ENCODE assay signal across 8 cellular contexts in the genomic region with DNA sequence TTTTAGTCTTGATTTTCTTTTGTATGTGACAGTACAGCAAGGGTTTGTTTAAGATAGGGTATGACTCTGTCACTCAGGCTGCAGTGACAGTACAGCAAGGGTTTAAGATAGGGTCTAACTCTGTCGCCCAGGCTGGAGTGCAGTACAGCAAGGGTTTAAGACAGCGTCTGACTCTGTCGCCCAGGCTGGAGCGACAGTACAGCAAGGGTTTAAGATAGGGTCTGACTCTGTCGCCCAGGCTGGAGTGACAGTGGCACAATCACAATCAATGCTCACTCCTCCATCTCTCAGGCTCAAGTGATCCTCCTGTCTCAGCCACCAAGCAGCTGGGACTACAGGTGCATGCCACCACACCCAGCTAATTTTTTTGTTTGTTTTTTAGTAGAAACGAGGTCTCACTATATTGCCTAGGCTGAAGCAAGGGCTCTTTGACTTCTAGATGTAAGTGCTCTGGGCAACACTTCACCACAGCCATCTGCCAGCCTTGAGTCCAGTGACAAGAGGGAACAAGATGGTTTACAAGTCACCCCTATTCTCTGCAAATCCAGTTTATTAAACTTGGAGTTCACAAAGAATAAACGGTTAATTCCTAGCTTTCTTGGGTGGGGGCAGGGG. TPM values are rescaled to one million over a fixed set of nuclear protein-coding genes. Genes with fewer than 3 reads are reported as not detected.
DNase-seq lines count a peak whose midpoint lies in the region; ATAC-seq, FAIRE-seq and TF ChIP-seq lines count a peak whose summit lies in the region.

No MANE protein-coding gene starts in this region.

- H2AFZ ChIP-seq in Karpas-422 (ENCODE audit: low read length), result no peak overlapping the region
- no peak overlapping the region for H2AFZ ChIP-seq in osteoblast (ENCODE audit: low read length)

- H3K9me3 Mint-ChIP-seq in dendritic cell treated with granulocyte-macrophage colony-stimulating factor and Interleukin-4, amounts not matched to agents 40 ng/mL and 50 ng/mL, for 4 days, result no peaks in the 10 kb centered on the region

- H3K27ac ChIP-seq in Karpas-422 (ENCODE audit: low read length) (no peak overlapping the region), osteoblast (ENCODE audit: low read depth, low read length) (peak overlapping the region; percentile 85)

- intact Hi-C loops in dendritic cell treated with granulocyte-macrophage colony-stimulating factor and Interleukin-4, amounts not matched to agents 40 ng/mL and 50 ng/mL, for 4 days (cut with micrococcal nuclease), result loop anchor here (2.0 kb wide), 1 partner anchor 37 kb away; no protein-coding TSS in a partner anchor

- H3K9me3 ChIP-seq in Karpas-422 (ENCODE audit: low read length) (no peaks in the 10 kb centered on the region), osteoblast (ENCODE audit: low read depth, low read length) (no peaks in the 10 kb centered on the region)

- TF ChIP-seq CTCF in osteoblast (IDR thresholded peaks at IDR 0.05; ENCODE audit: extremely low read depth, low read depth, low read length), result no peak

- H3K27me3 ChIP-seq in Karpas-422 (ENCODE audit: low read length), result no peaks in the 10 kb centered on the region
- H3K27me3 ChIP-seq in osteoblast (ENCODE audit: insufficient read depth, low read length), result peaks cover 28% of the 10 kb centered on the region

- peaks cover 34% of the 10 kb centered on the region for H3K36me3 Mint-ChIP-seq in dendritic cell treated with granulocyte-macrophage colony-stimulating factor and Interleukin-4, amounts not matched to agents 40 ng/mL and 50 ng/mL, for 4 days (ENCODE audit: low read depth)

- no peaks in the 10 kb centered on the region for H3K79me2 ChIP-seq in Karpas-422 (ENCODE audit: low read length)
- H3K79me2 ChIP-seq in osteoblast (ENCODE audit: insufficient read depth, low read length), result no peaks in the 10 kb centered on the region

- peaks cover 10% of the 10 kb centered on the region; the same call in 1 of the 2 replicates for H3K36me3 ChIP-seq in Karpas-422 (ENCODE audit: insufficient read depth, low read length)
- peaks cover 11% of the 10 kb centered on the region for H3K36me3 ChIP-seq in osteoblast (ENCODE audit: insufficient read depth, low read length)

- H3K9ac ChIP-seq in Karpas-422 (ENCODE audit: low read length), result no peak overlapping the region

- H3K27me3 Mint-ChIP-seq in dendritic cell treated with granulocyte-macrophage colony-stimulating factor and Interleukin-4, amounts not matched to agents 40 ng/mL and 50 ng/mL, for 4 days, result peaks cover 51% of the 10 kb centered on the region

- H3K4me1 ChIP-seq in Karpas-422 (ENCODE audit: low read length) (peaks cover 9% of the 10 kb centered on the region), osteoblast (ENCODE audit: insufficient read depth, low read length) (peaks cover 17% of the 10 kb centered on the region)

- H4K20me1 ChIP-seq in Karpas-422 (ENCODE audit: insufficient read depth, low read depth, low read length), result peaks cover 9% of the 10 kb centered on the region; the same call in 1 of the 2 replicates
- H4K20me1 ChIP-seq in osteoblast (ENCODE audit: insufficient read depth, low read length), result peaks cover 5% of the 10 kb centered on the region

- H3K4me2 ChIP-seq in Karpas-422 (ENCODE audit: low read depth, low read length, poor library complexity, severe bottlenecking) (no peak overlapping the region), osteoblast (ENCODE audit: insufficient read depth, low read length) (peak overlapping the region; percentile 98)

- no peak for FAIRE-seq in frontal cortex (lab: Jason Lieb, UNC)

- H3K9me2 ChIP-seq in Karpas-422 (replicated peaks; ENCODE audit: insufficient read depth, low read length), result no peaks in the 10 kb centered on the region

- peak overlapping the region; percentile 87 for H3K4me3 Mint-ChIP-seq in dendritic cell treated with granulocyte-macrophage colony-stimulating factor and Interleukin-4, amounts not matched to agents 40 ng/mL and 50 ng/mL, for 4 days

- H3K27ac Mint-ChIP-seq in dendritic cell treated with granulocyte-macrophage colony-stimulating factor and Interleukin-4, amounts not matched to agents 40 ng/mL and 50 ng/mL, for 4 days, result no peak overlapping the region

- H3K4me1 Mint-ChIP-seq in dendritic cell treated with granulocyte-macrophage colony-stimulating factor and Interleukin-4, amounts not matched to agents 40 ng/mL and 50 ng/mL, for 4 days (ENCODE audit: low read depth), result peaks cover 26% of the 10 kb centered on the region

- DNase-seq in COLO668 (lab: John Stamatoyannopoulos, UW; ENCODE audit: unreplicated experiment) (peak; percentile 65), Karpas-422 (peak; percentile 37), osteoblast (ENCODE audit: insufficient read length, low spot score, missing footprints) (no peak), GF-D8 (lab: John Stamatoyannopoulos, UW) (no peak), frontal cortex (ENCODE audit: low spot score in 2 of 2) (no peak), Kasumi-1 (lab: John Stamatoyannopoulos, UW) (no peak)

- H3K4me3 ChIP-seq in Karpas-422 (ENCODE audit: low read length), result no peak overlapping the region
- peak overlapping the region; percentile 82 for H3K4me3 ChIP-seq in osteoblast (ENCODE audit: insufficient read depth, low read length)

- no peak for ATAC-seq in HG03097 (IDR thresholded peaks at IDR 0.05; ENCODE audit: low FRiP score, unreplicated experiment)

RNA-seq across cellular contexts. Expression of gene SH2D5, which starts 1.0 kb away (rescaled TPM):
- total RNA-seq in Karpas-422 (2014; rRNA removed; shearing (Covaris generic); ENCODE audit: low replicate concordance), result 0.07 TPM in 1 of 2 replicates, not detected in the other
- total RNA-seq in osteoblast, result 1.4 and 1.8 TPM in 2 replicates
- total RNA-seq in frontal cortex, result 1.6 TPM

RNA-seq across cellular contexts. Expression of gene KIF17, which starts 15.7 kb away (rescaled TPM):
- total RNA-seq in Karpas-422 (2014; rRNA removed; shearing (Covaris generic); ENCODE audit: low replicate concordance), result not detected in 2 replicates
- 0.29 and 0.36 TPM in 2 replicates for total RNA-seq in osteoblast
- 10.2 TPM for total RNA-seq in frontal cortex

RNA-seq across cellular contexts. Expression of gene HP1BP3, which starts 53.6 kb away (rescaled TPM):
- total RNA-seq in Karpas-422 (2014; rRNA removed; shearing (Covaris generic); ENCODE audit: low replicate concordance), result 175 and 243 TPM in 2 replicates
- 249 and 267 TPM in 2 replicates for total RNA-seq in osteoblast
- 423 TPM for total RNA-seq in frontal cortex

Comparison
In these comparisons a context has a peak if more than half of its experiments do, and no peak if none do; other contexts are left out.
1. DNase-seq: peak in COLO668 (single experiment) and Karpas-422 (single experiment); none in osteoblast (single experiment), GF-D8 (single experiment), frontal cortex (0 of 2) and Kasumi-1 (0 of 2).